In genomic region chr1:236144033-236144432, GRCh38 we compare ENCODE assay signal across 11 cellular contexts. TPM values are rescaled to one million over a fixed set of nuclear protein-coding genes. Genes with fewer than 3 reads are reported as not detected.
DNase-seq lines count a peak whose midpoint lies in the region; ATAC-seq and TF ChIP-seq lines count a peak whose summit lies in the region.
"Had no signal": no experiment of that assay in that cellular context is flagged by ENCODE, and none has a peak within 500 bp of the region (broad histone marks: within the 10 kb centered on the region; RNA-seq: fewer than 3 reads in every experiment).

No MANE protein-coding gene starts in this region.

- H3K4me1 ChIP-seq in right atrium auricular region, result peaks cover 0 to 62% of the 10 kb centered on the region in 2 donors

- DNase-seq in activated CD4-positive, alpha-beta T cell treated with anti-CD3 and anti-CD28 coated beads for 36 hours, result no peak
- DNase-seq in activated CD4-positive, alpha-beta T cell treated with anti-CD3 and anti-CD28 coated beads for 4 hours, result no peak
- no peak for DNase-seq in activated CD4-positive, alpha-beta memory T cell treated with anti-CD3 and anti-CD28 coated beads, Interleukin-2, amount 10 ng/mL, durations not matched to agents 7 days and 5 days
- no peak for DNase-seq in right atrium auricular region (ENCODE audit: low spot score)
- no peak for DNase-seq in midbrain (lab: John Stamatoyannopoulos, UW)
- DNase-seq in NCI-H2171 (lab: John Stamatoyannopoulos, UW), result no peak
- DNase-seq: NCI-H2081 had no signal

- H3K9me3 Mint-ChIP-seq in activated CD4-positive, alpha-beta T cell treated with anti-CD3 and anti-CD28 coated beads for 36 hours (ENCODE audit: low read depth), result no peaks in the 10 kb centered on the region
- H3K9me3 Mint-ChIP-seq in activated CD4-positive, alpha-beta memory T cell treated with anti-CD3 and anti-CD28 coated beads, Interleukin-2, amount 10 ng/mL, durations not matched to agents 7 days and 5 days, result no peaks in the 10 kb centered on the region
- no peaks in the 10 kb centered on the region for H3K9me3 Mint-ChIP-seq in stimulated activated memory B cell treated with anti-CD40 and anti-IgM and Interleukin-4, amounts not matched to agents 10 μg/mL and 1 μg/mL and 100 μg/mL, for 72 hours

- no peak for ATAC-seq in activated CD4-positive, alpha-beta T cell treated with anti-CD3 and anti-CD28 coated beads for 36 hours
- ATAC-seq in stimulated activated memory B cell treated with anti-CD40 and anti-IgM and Interleukin-4, amounts not matched to agents 10 μg/mL and 1 μg/mL and 100 μg/mL, for 72 hours, result no peak
- no peak for ATAC-seq in GM19455 (IDR thresholded peaks at IDR 0.05; ENCODE audit: unreplicated experiment)

- no peak for TF ChIP-seq CTCF in right atrium auricular region (IDR thresholded peaks at IDR 0.05)

- POLR2A ChIA-PET in activated CD4-positive, alpha-beta T cell treated with anti-CD3 and anti-CD28 coated beads for 36 hours (lab: Charles Lee), result interaction anchor here (0.7 to 0.9 kb wide), 2 partner anchors 140 to 270 kb away, joined by 3 to 4 read pairs; no protein-coding TSS in a partner anchor
- POLR2A ChIA-PET in activated CD4-positive, alpha-beta memory T cell treated with anti-CD3 and anti-CD28 coated beads, Interleukin-2, amount 10 ng/mL, durations not matched to agents 7 days and 5 days (lab: Charles Lee), result interaction anchor here (1.2 to 1.8 kb wide), 2 partner anchors 10 to 12 kb away, joined by 3 to 7 read pairs; no protein-coding TSS in a partner anchor

- H3K36me3 Mint-ChIP-seq in activated CD4-positive, alpha-beta T cell treated with anti-CD3 and anti-CD28 coated beads for 36 hours (ENCODE audit: low read depth), result peaks cover 1% of the 10 kb centered on the region
- peaks cover 6% of the 10 kb centered on the region for H3K36me3 Mint-ChIP-seq in activated CD4-positive, alpha-beta memory T cell treated with anti-CD3 and anti-CD28 coated beads, Interleukin-2, amount 10 ng/mL, durations not matched to agents 7 days and 5 days (ENCODE audit: low read depth)
- peaks cover 30% of the 10 kb centered on the region for H3K36me3 Mint-ChIP-seq in stimulated activated memory B cell treated with anti-CD40 and anti-IgM and Interleukin-4, amounts not matched to agents 10 μg/mL and 1 μg/mL and 100 μg/mL, for 72 hours

- peaks cover 24% of the 10 kb centered on the region for H3K27me3 Mint-ChIP-seq in activated CD4-positive, alpha-beta T cell treated with anti-CD3 and anti-CD28 coated beads for 36 hours
- H3K27me3 Mint-ChIP-seq in activated CD4-positive, alpha-beta memory T cell treated with anti-CD3 and anti-CD28 coated beads, Interleukin-2, amount 10 ng/mL, durations not matched to agents 7 days and 5 days, result peaks cover 34% of the 10 kb centered on the region
- H3K27me3 Mint-ChIP-seq in stimulated activated memory B cell treated with anti-CD40 and anti-IgM and Interleukin-4, amounts not matched to agents 10 μg/mL and 1 μg/mL and 100 μg/mL, for 72 hours, result peaks cover 97% of the 10 kb centered on the region

- peak overlapping the region; percentile 78 to 82 for H3K4me3 ChIP-seq in right atrium auricular region

- peak overlapping the region; percentile 95 for H3K4me3 Mint-ChIP-seq in activated CD4-positive, alpha-beta T cell treated with anti-CD3 and anti-CD28 coated beads for 36 hours
- H3K4me3 Mint-ChIP-seq in activated CD4-positive, alpha-beta memory T cell treated with anti-CD3 and anti-CD28 coated beads, Interleukin-2, amount 10 ng/mL, durations not matched to agents 7 days and 5 days, result peak overlapping the region; percentile 17
- H3K4me3 Mint-ChIP-seq in stimulated activated memory B cell treated with anti-CD40 and anti-IgM and Interleukin-4, amounts not matched to agents 10 μg/mL and 1 μg/mL and 100 μg/mL, for 72 hours, result peak overlapping the region; percentile 88

- H3K9me3 ChIP-seq in right atrium auricular region, result no peaks in the 10 kb centered on the region
- H3K9me3 ChIP-seq: thyroid gland had no signal

- H3K27me3 ChIP-seq in right atrium auricular region, result no peaks in the 10 kb centered on the region
- H3K27me3 ChIP-seq: thyroid gland had no signal

- peak overlapping the region; percentile 16 to 71 for H3K27ac ChIP-seq in right atrium auricular region
- H3K27ac ChIP-seq: parathyroid adenoma had no signal

- no peaks in the 10 kb centered on the region for H3K36me3 ChIP-seq in right atrium auricular region
- H3K36me3 ChIP-seq: thyroid gland had no signal

- H3K4me1 Mint-ChIP-seq in activated CD4-positive, alpha-beta T cell treated with anti-CD3 and anti-CD28 coated beads for 36 hours, result peaks cover 15% of the 10 kb centered on the region
- peaks cover 28% of the 10 kb centered on the region for H3K4me1 Mint-ChIP-seq in activated CD4-positive, alpha-beta memory T cell treated with anti-CD3 and anti-CD28 coated beads, Interleukin-2, amount 10 ng/mL, durations not matched to agents 7 days and 5 days
- peaks cover 57% of the 10 kb centered on the region for H3K4me1 Mint-ChIP-seq in stimulated activated memory B cell treated with anti-CD40 and anti-IgM and Interleukin-4, amounts not matched to agents 10 μg/mL and 1 μg/mL and 100 μg/mL, for 72 hours

- intact Hi-C loops in activated CD4-positive, alpha-beta T cell treated with anti-CD3 and anti-CD28 coated beads for 36 hours (cut with DNase I, micrococcal nuclease), result loop anchor here (5.0 to 10.0 kb wide), 3 partner anchors 251 to 458 kb away; partner anchors contain the start of genes EDARADD (in 1 of the 2) and HEATR1 (in 1 of the 2)

- H3K27ac Mint-ChIP-seq in activated CD4-positive, alpha-beta T cell treated with anti-CD3 and anti-CD28 coated beads for 36 hours, result no peak overlapping the region
- no peak overlapping the region for H3K27ac Mint-ChIP-seq in activated CD4-positive, alpha-beta memory T cell treated with anti-CD3 and anti-CD28 coated beads, Interleukin-2, amount 10 ng/mL, durations not matched to agents 7 days and 5 days
- no peak overlapping the region for H3K27ac Mint-ChIP-seq in stimulated activated memory B cell treated with anti-CD40 and anti-IgM and Interleukin-4, amounts not matched to agents 10 μg/mL and 1 μg/mL and 100 μg/mL, for 72 hours

- CTCF ChIA-PET in activated CD4-positive, alpha-beta T cell treated with anti-CD3 and anti-CD28 coated beads for 36 hours (lab: Charles Lee), result interaction anchor here (0.7 to 1.3 kb wide), 4 partner anchors 9 to 346 kb away, joined by 3 to 5 read pairs (median 4); no protein-coding TSS in a partner anchor
- CTCF ChIA-PET in activated CD4-positive, alpha-beta memory T cell treated with anti-CD3 and anti-CD28 coated beads, Interleukin-2, amount 10 ng/mL, durations not matched to agents 7 days and 5 days (lab: Charles Lee), result interaction anchor here (0.7 kb wide), 1 partner anchor 653 kb away, joined by 3 read pairs; no protein-coding TSS in a partner anchor

RNA-seq across cellular contexts. Expression of gene GPR137B, which starts 1.7 kb away (rescaled TPM):
- 1 to 10 TPM; 5.0 to 5.6 TPM for total RNA-seq in activated CD4-positive, alpha-beta T cell treated with anti-CD3 and anti-CD28 coated beads for 36 hours
- 1 to 10 TPM; 8.6 to 9.5 TPM for total RNA-seq in activated CD4-positive, alpha-beta memory T cell treated with anti-CD3 and anti-CD28 coated beads, Interleukin-2, amount 10 ng/mL, durations not matched to agents 7 days and 5 days
- 10 to 100 TPM; 22.7 to 39.7 TPM for total RNA-seq in right atrium auricular region

Comparison
In these comparisons a context has a peak if more than half of its experiments do, and no peak if none do; other contexts are left out.
1. H3K4me3 Mint-ChIP-seq: peak in every context shown above with its lines; median percentile 95 in activated CD4-positive, alpha-beta T cell treated with anti-CD3 and anti-CD28 coated beads for 36 hours; 88 in stimulated activated memory B cell treated with anti-CD40 and anti-IgM and Interleukin-4, amounts not matched to agents 10 μg/mL and 1 μg/mL and 100 μg/mL, for 72 hours; 17 in activated CD4-positive, alpha-beta memory T cell treated with anti-CD3 and anti-CD28 coated beads, Interleukin-2, amount 10 ng/mL, durations not matched to agents 7 days and 5 days.